Comparison of ENCODE assay signal across 17 cellular contexts in the genomic region with DNA sequence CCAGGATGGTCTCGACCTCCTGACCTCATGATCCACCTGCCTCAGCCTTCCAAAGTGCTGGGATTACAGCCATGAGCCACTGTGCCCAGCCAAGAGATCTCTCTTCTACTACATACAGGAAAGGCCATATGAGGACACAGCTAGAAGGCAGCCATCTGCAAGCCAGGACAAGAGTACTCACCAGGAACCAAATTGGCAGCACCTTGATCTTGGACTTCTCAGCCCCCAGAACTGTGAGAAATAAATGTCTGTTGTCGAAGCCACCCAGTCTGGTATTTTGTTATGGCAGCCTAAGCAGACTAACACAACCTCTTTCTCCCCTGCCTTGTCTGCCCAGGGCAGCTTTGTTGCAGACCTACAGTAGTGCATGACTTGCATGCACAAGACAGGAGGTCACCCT.
DNase-seq lines count a peak whose midpoint lies in the region; ATAC-seq and TF ChIP-seq lines count a peak whose summit lies in the region.
"Had no signal": no experiment of that assay in that cellular context is flagged by ENCODE, and none has a peak within 500 bp of the region (broad histone marks: within the 10 kb centered on the region; RNA-seq: fewer than 3 reads in every experiment).

No MANE protein-coding gene starts in this region.

- H3K27ac Mint-ChIP-seq in endodermal cell, result no peak overlapping the region
- H3K27ac Mint-ChIP-seq: H9 had no signal

- ATAC-seq in RWPE2 (ENCODE audit: low read depth), result no peak
- ATAC-seq: A549, PC-3 had no signal

- TF ChIP-seq CTCF in RWPE2 (IDR thresholded peaks at IDR 0.05; ENCODE audit: poor library complexity, severe bottlenecking) (no peak), endodermal cell (conservative IDR thresholded peaks at IDR 0.05) (no peak), spleen (IDR thresholded peaks at IDR 0.05 in 8 of 11, conservative IDR thresholded peaks at IDR 0.05 in 3 of 11) (no peak)

- peak; percentile 22 for DNase-seq in RWPE2 (ENCODE audit: low spot score)
- peak; percentile 14 for DNase-seq in endodermal cell
- peak; percentile 33 for DNase-seq in spleen
- DNase-seq in globus pallidus (ENCODE audit: low spot score), result no peak
- no peak for DNase-seq in amniotic stem cell (lab: John Stamatoyannopoulos, UW)
- DNase-seq in SIG-M5 treated with dmso at 0.1 percent for 504 hours (lab: John Stamatoyannopoulos, UW; ENCODE audit: unreplicated experiment), result no peak
- DNase-seq: DND-41, H9, NCI-H1417 treated with DMSO at 0.1 percent for 48 hours, NCI-H1930, NCI-H226, NCI-H524, PC-3 had no signal

- peak overlapping the region in 10 of 11 experiments; percentile 28 to 57 (median 50); a peak in 17 of 22 replicates for H3K4me2 ChIP-seq in BLaER1 treated with 17β-estradiol and CSF1 and Interleukin-3, amounts not matched to agents 10 nM and 100 nM
- H3K4me2 ChIP-seq: A549 had no signal

- intact Hi-C loops in spleen (cut with DNase I; ENCODE audit: low total_unique reads), result no loop called here

- WGBS in endodermal cell (ENCODE audit: insufficient coverage in 1 of 2, insufficient read length in 1 of 2), 2 experiments, result 80 to 96% methylated on average over 1 to 2 of the region's 2 CpGs
- WGBS in spleen, 5 donors, result 89 to 95% (median 91%) methylated on average over 2 of the region's 2 CpGs

- H3K27me3 ChIP-seq in BLaER1 treated with 17β-estradiol and CSF1 and Interleukin-3, amounts not matched to agents 10 nM and 100 nM, result no peaks in the 10 kb centered on the region
- no peaks in the 10 kb centered on the region for H3K27me3 ChIP-seq in RWPE2 (ENCODE audit: insufficient read depth, poor library complexity, severe bottlenecking)
- H3K27me3 ChIP-seq in endodermal cell (ENCODE audit: control insufficient read depth, insufficient read depth, low read length, poor library complexity, severe bottlenecking), result no peaks in the 10 kb centered on the region
- H3K27me3 ChIP-seq in spleen (replicated peaks in 1 of 7), result peaks cover 0 to 7% (median 0%) of the 10 kb centered on the region in 7 donors
- H3K27me3 ChIP-seq: SJSA1 had no signal

- H3K4me3 Mint-ChIP-seq in endodermal cell, result no peak overlapping the region
- H3K4me3 Mint-ChIP-seq: H9 had no signal

- no peaks in the 10 kb centered on the region for H3K27me3 Mint-ChIP-seq in endodermal cell (ENCODE audit: insufficient read depth)

- H3K36me3 Mint-ChIP-seq in endodermal cell (ENCODE audit: low read depth), result no peaks in the 10 kb centered on the region

- H3K9me3 Mint-ChIP-seq in endodermal cell, result peaks cover 8% of the 10 kb centered on the region

- H4K20me1 ChIP-seq in BLaER1 treated with 17β-estradiol and CSF1 and Interleukin-3, amounts not matched to agents 10 nM and 100 nM, result no peaks in the 10 kb centered on the region

- no peak for TF ChIP-seq POLR2A in spleen (IDR thresholded peaks at IDR 0.05)

- peaks cover 42 to 61% (median 54%) of the 10 kb centered on the region in 10 experiments for H3K4me1 ChIP-seq in BLaER1 treated with 17β-estradiol and CSF1 and Interleukin-3, amounts not matched to agents 10 nM and 100 nM
- H3K4me1 ChIP-seq in RWPE2 (ENCODE audit: insufficient read depth, poor library complexity, severe bottlenecking) (no peaks in the 10 kb centered on the region), endodermal cell (ENCODE audit: control insufficient read depth, insufficient read depth, low read length) (peaks cover 7% of the 10 kb centered on the region), spleen (peaks cover 0 to 27% (median 2%) of the 10 kb centered on the region in 6 donors)

- H3K9ac ChIP-seq in BLaER1 treated with 17β-estradiol and CSF1 and Interleukin-3, amounts not matched to agents 10 nM and 100 nM, result no peak overlapping the region
- no peak overlapping the region for H3K9ac ChIP-seq in endodermal cell (ENCODE audit: extremely low read depth, low read length, poor library complexity, severe bottlenecking)

- H3K4me3 ChIP-seq in BLaER1 treated with 17β-estradiol and CSF1 and Interleukin-3, amounts not matched to agents 10 nM and 100 nM, result no peak overlapping the region
- H3K4me3 ChIP-seq in RWPE2 (ENCODE audit: severe bottlenecking) (no peak overlapping the region), endodermal cell (ENCODE audit: low read length) (no peak overlapping the region), spleen (no peak overlapping the region)
- H3K4me3 ChIP-seq: A549, SJSA1 had no signal

- no peak overlapping the region for H3K27ac ChIP-seq in BLaER1 treated with 17β-estradiol and CSF1 and Interleukin-3, amounts not matched to agents 10 nM and 100 nM
- H3K27ac ChIP-seq in RWPE2 (ENCODE audit: poor library complexity, severe bottlenecking), result no peak overlapping the region
- no peak overlapping the region for H3K27ac ChIP-seq in endodermal cell (ENCODE audit: low read depth, low read length)
- H3K27ac ChIP-seq in spleen, result no peak overlapping the region
- H3K27ac ChIP-seq: A549, C4-2B, SJSA1 had no signal

- H3K36me3 ChIP-seq in BLaER1 treated with 17β-estradiol and CSF1 and Interleukin-3, amounts not matched to agents 10 nM and 100 nM, result no peaks in the 10 kb centered on the region
- H3K36me3 ChIP-seq in RWPE2 (ENCODE audit: low read depth), result no peaks in the 10 kb centered on the region
- no peaks in the 10 kb centered on the region for H3K36me3 ChIP-seq in endodermal cell (ENCODE audit: control insufficient read depth, insufficient read depth, low read length)
- H3K36me3 ChIP-seq in spleen, result no peaks in the 10 kb centered on the region
- H3K36me3 ChIP-seq: SJSA1 had no signal

- peaks cover 31% of the 10 kb centered on the region for H3K4me1 Mint-ChIP-seq in endodermal cell

- H3K9me3 ChIP-seq in BLaER1 treated with 17β-estradiol and CSF1 and Interleukin-3, amounts not matched to agents 10 nM and 100 nM (replicated peaks in 1 of 11), result peaks cover 0 to 14% (median 11%) of the 10 kb centered on the region in 11 experiments; a peak in 17 of 22 replicates
- H3K9me3 ChIP-seq in RWPE2 (ENCODE audit: severe bottlenecking) (no peaks in the 10 kb centered on the region), endodermal cell (ENCODE audit: control insufficient read depth, low read length) (peaks cover 8% of the 10 kb centered on the region), spleen (peaks cover 0 to 9% (median 5%) of the 10 kb centered on the region in 8 donors)
- H3K9me3 ChIP-seq: A549 had no signal

Comparison
In these comparisons a context has a peak if more than half of its experiments do, and no peak if none do; other contexts are left out.
1. DNase-seq: peak in RWPE2 (single experiment), endodermal cell (single experiment) and spleen (single experiment); none in globus pallidus (single experiment), amniotic stem cell (single experiment) and SIG-M5 treated with dmso at 0.1 percent for 504 hours (single experiment).